In the genomic region with DNA sequence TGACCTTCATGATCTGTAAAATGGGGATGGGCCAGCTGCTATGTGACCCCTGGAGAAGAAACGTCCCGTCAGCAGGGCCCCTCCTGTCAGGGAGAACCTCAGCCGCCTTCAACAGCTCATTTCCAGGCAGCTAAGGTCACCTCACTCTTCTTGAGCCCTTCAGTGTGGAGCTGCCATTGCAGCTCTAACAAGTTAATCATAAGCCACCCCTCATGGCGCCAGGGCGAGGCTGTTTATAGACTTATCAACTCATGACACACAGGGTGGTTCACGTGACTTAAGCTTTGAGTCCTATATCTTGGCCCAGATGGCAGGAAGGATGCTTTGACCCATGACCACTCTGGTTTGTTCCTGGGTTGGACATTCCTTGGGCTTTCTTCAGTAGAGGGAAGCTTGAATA, we compare ENCODE assay signal across 12 cellular contexts.
DNase-seq lines count a peak whose midpoint lies in the region; ATAC-seq, FAIRE-seq and TF ChIP-seq lines count a peak whose summit lies in the region.
"Had no signal": no experiment of that assay in that cellular context is flagged by ENCODE, and none has a peak within 500 bp of the region (broad histone marks: within the 10 kb centered on the region; RNA-seq: fewer than 3 reads in every experiment).

No MANE protein-coding gene starts in this region.

- H3K27me3 ChIP-seq in bronchial epithelial cell (ENCODE audit: control insufficient read depth, insufficient read depth, low read length) (no peaks in the 10 kb centered on the region), spleen (replicated peaks in 1 of 7) (no peaks in the 10 kb centered on the region)
- H3K27me3 ChIP-seq: ovary had no signal

- TF ChIP-seq CTCF in bronchial epithelial cell (IDR thresholded peaks at IDR 0.05; ENCODE audit: insufficient read depth, low read length, severe bottlenecking), result no peak
- no peak for TF ChIP-seq CTCF in spleen (IDR thresholded peaks at IDR 0.05 in 8 of 11, conservative IDR thresholded peaks at IDR 0.05 in 3 of 11)

- peaks cover 0 to 19% (median 17%) of the 10 kb centered on the region in 8 donors for H3K9me3 ChIP-seq in spleen
- H3K9me3 ChIP-seq: ovary had no signal

- peak overlapping the region in 5 of 8 donors; percentile 33 to 39 (median 36) for H3K27ac ChIP-seq in spleen
- H3K27ac ChIP-seq: ovary had no signal

- DNase-seq in HT-29 (ENCODE audit: low spot score) (peak; percentile 43), bronchial epithelial cell (ENCODE audit: low read depth) (no peak), left lobe of liver (ENCODE audit: low spot score) (peak; percentile 67), spleen (peak; percentile 62), AG08395 (ENCODE audit: low spot score) (no peak), NOMO-1 treated with dmso at 0.1 percent for 144 hours (lab: John Stamatoyannopoulos, UW; ENCODE audit: unreplicated experiment) (no peak), midbrain (lab: John Stamatoyannopoulos, UW) (no peak)
- DNase-seq in activated CD4-positive, CD25-positive, alpha-beta regulatory T cell treated with anti-CD3 and anti-CD28 coated beads, Interleukin-2, amount 50 U/mL, for 72 hours, result no peak

- FAIRE-seq in bronchial epithelial cell (lab: Jason Lieb, UNC), result peak; percentile 23
- FAIRE-seq: D721Med had no signal

- no peak for TF ChIP-seq POLR2A in spleen (IDR thresholded peaks at IDR 0.05)

- ATAC-seq in left lobe of liver, result peak; percentile 72
- ATAC-seq: T-cell had no signal

- intact Hi-C loops in spleen (cut with DNase I; ENCODE audit: low total_unique reads), result loop anchor here (5.0 kb wide), 1 partner anchor 551 kb away; no protein-coding TSS in a partner anchor

- H3K4me3 ChIP-seq in bronchial epithelial cell (ENCODE audit: low read depth, low read length), result no peak overlapping the region
- H3K4me3 ChIP-seq in spleen, result no peak overlapping the region
- H3K4me3 ChIP-seq: GM12878, ovary had no signal

- H3K36me3 ChIP-seq in bronchial epithelial cell (ENCODE audit: control insufficient read depth, insufficient read depth, low read length) (no peaks in the 10 kb centered on the region), spleen (no peaks in the 10 kb centered on the region)
- H3K36me3 ChIP-seq: ovary had no signal

- WGBS in spleen, 5 donors, result 71 to 86% (median 78%) methylated on average over 6 of the region's 6 CpGs

- H3K4me1 ChIP-seq in spleen, result peaks cover 0 to 11% (median 4%) of the 10 kb centered on the region in 6 donors

Comparison
In these comparisons a context has a peak if more than half of its experiments do, and no peak if none do; other contexts are left out.
1. DNase-seq: peak in HT-29 (single experiment), left lobe of liver (single experiment) and spleen (single experiment); none in bronchial epithelial cell (single experiment), activated CD4-positive, CD25-positive, alpha-beta regulatory T cell treated with anti-CD3 and anti-CD28 coated beads, Interleukin-2, amount 50 U/mL, for 72 hours (single experiment), AG08395 (single experiment), NOMO-1 treated with dmso at 0.1 percent for 144 hours (single experiment) and midbrain (single experiment).